In genomic region chr14:75794615-75795038, GRCh38 we compare ENCODE assay signal across 9 cellular contexts.
DNase-seq lines count a peak whose midpoint lies in the region; ATAC-seq and TF ChIP-seq lines count a peak whose summit lies in the region.
"Had no signal": no experiment of that assay in that cellular context is flagged by ENCODE, and none has a peak within 500 bp of the region (broad histone marks: within the 10 kb centered on the region; RNA-seq: fewer than 3 reads in every experiment).

No MANE protein-coding gene starts in this region.

- peak; percentile 25 for DNase-seq in DMS 273 (lab: John Stamatoyannopoulos, UW; ENCODE audit: unreplicated experiment)
- DNase-seq in DMS 273 treated with DMSO at 0.1 percent for 48 hours (lab: John Stamatoyannopoulos, UW): no peak
- DNase-seq in heart right ventricle: no peak
- DNase-seq in smooth muscle cell of the brain vasculature (ENCODE audit: low read depth, low spot score): peak; percentile 43
- no peak for DNase-seq in NCI-H2107 (lab: John Stamatoyannopoulos, UW)
- no peak for DNase-seq in stimulated activated effector memory CD8-positive, alpha-beta T cell treated with anti-CD3 and anti-CD28 coated beads, Interleukin-12 subunit alpha, Interleukin-12 subunit beta, amount 100 ng/mL, for 72 hours (ENCODE audit: low spot score in 2 of 2)

- H3K27ac Mint-ChIP-seq in stimulated activated effector memory CD8-positive, alpha-beta T cell treated with anti-CD3 and anti-CD28 coated beads, Interleukin-12 subunit alpha, Interleukin-12 subunit beta, amount 100 ng/mL, for 72 hours: no peak overlapping the region

- H3K36me3 ChIP-seq in heart right ventricle: peaks cover 0 to 26% (median 0%) of the 10 kb centered on the region in 9 donors

- H3K9me3 ChIP-seq in heart right ventricle: peaks cover 0 to 31% (median 7%) of the 10 kb centered on the region in 11 donors

- ATAC-seq in SK-N-SH treated with all-trans-retinoic acid at 6 μM for 48 hours (peak; percentile 100), heart right ventricle (peak; percentile 93 to 99 (median 97)), GM21717 (IDR thresholded peaks at IDR 0.05; ENCODE audit: unreplicated experiment) (no peak)
- no peak for ATAC-seq in stimulated activated effector memory CD8-positive, alpha-beta T cell treated with anti-CD3 and anti-CD28 coated beads, Interleukin-12 subunit alpha, Interleukin-12 subunit beta, amount 100 ng/mL, for 72 hours

- TF ChIP-seq CTCF in heart right ventricle (IDR thresholded peaks at IDR 0.05): peak; percentile 22 to 76 (median 52)

- H3K4me1 Mint-ChIP-seq in stimulated activated effector memory CD8-positive, alpha-beta T cell treated with anti-CD3 and anti-CD28 coated beads, Interleukin-12 subunit alpha, Interleukin-12 subunit beta, amount 100 ng/mL, for 72 hours: no peaks in the 10 kb centered on the region

- H3K36me3 Mint-ChIP-seq in stimulated activated effector memory CD8-positive, alpha-beta T cell treated with anti-CD3 and anti-CD28 coated beads, Interleukin-12 subunit alpha, Interleukin-12 subunit beta, amount 100 ng/mL, for 72 hours: peaks cover 7% of the 10 kb centered on the region

- intact Hi-C loops in heart right ventricle (cut with DNase I): loop anchor here (1.0 to 10.0 kb wide), 9 partner anchors 82 to 188 kb away; partner anchors contain the start of gene TGFB3 (in 3 of the 10)

- H3K27ac ChIP-seq in heart right ventricle: peak overlapping the region in 3 of 10 donors; percentile 19 to 46 (median 37)
- H3K27ac ChIP-seq: 22Rv1 had no signal

- H3K4me3 ChIP-seq in heart right ventricle: no peak overlapping the region

- H3K4me3 Mint-ChIP-seq in stimulated activated effector memory CD8-positive, alpha-beta T cell treated with anti-CD3 and anti-CD28 coated beads, Interleukin-12 subunit alpha, Interleukin-12 subunit beta, amount 100 ng/mL, for 72 hours: no peak overlapping the region

- 38 to 62% methylated on average over 2 of the region's 2 CpGs for WGBS in heart right ventricle, 2 donors

- H3K27me3 ChIP-seq in heart right ventricle: no peaks in the 10 kb centered on the region

- H3K4me1 ChIP-seq in heart right ventricle: peaks cover 0 to 12% (median 0%) of the 10 kb centered on the region in 9 donors

- peaks cover 5% of the 10 kb centered on the region for H3K9me3 Mint-ChIP-seq in stimulated activated effector memory CD8-positive, alpha-beta T cell treated with anti-CD3 and anti-CD28 coated beads, Interleukin-12 subunit alpha, Interleukin-12 subunit beta, amount 100 ng/mL, for 72 hours

TF ChIP-seq in SK-N-SH treated with all-trans-retinoic acid at 6 μM for 48 hours, 23 proteins besides CTCF, POLR2A, EP300 and RAD21:
- TF ChIP-seq ESRRG (CRISPR knock-in tag; IDR thresholded peaks at IDR 0.05) (no peak), ARNTL (CRISPR knock-in tag; IDR thresholded peaks at IDR 0.05; ENCODE audit: borderline replicate concordance, low read depth) (no peak), ZNF70 (CRISPR knock-in tag; IDR thresholded peaks at IDR 0.05) (no peak), CSRNP3 (CRISPR knock-in tag; IDR thresholded peaks at IDR 0.05) (no peak)

Comparison
In these comparisons a context has a peak if more than half of its experiments do, and no peak if none do; other contexts are left out.
1. DNase-seq: peak in DMS 273 (single experiment) and smooth muscle cell of the brain vasculature (single experiment); none in DMS 273 treated with DMSO at 0.1 percent for 48 hours (single experiment), heart right ventricle (0 of 2), NCI-H2107 (single experiment) and stimulated activated effector memory CD8-positive, alpha-beta T cell treated with anti-CD3 and anti-CD28 coated beads, Interleukin-12 subunit alpha, Interleukin-12 subunit beta, amount 100 ng/mL, for 72 hours (0 of 2).
2. ATAC-seq: peak in SK-N-SH treated with all-trans-retinoic acid at 6 μM for 48 hours (single experiment) and heart right ventricle (8 of 8); none in GM21717 (single experiment) and stimulated activated effector memory CD8-positive, alpha-beta T cell treated with anti-CD3 and anti-CD28 coated beads, Interleukin-12 subunit alpha, Interleukin-12 subunit beta, amount 100 ng/mL, for 72 hours (single experiment).